8 cellular contexts compared by ENCODE assay signal in the genomic region with DNA sequence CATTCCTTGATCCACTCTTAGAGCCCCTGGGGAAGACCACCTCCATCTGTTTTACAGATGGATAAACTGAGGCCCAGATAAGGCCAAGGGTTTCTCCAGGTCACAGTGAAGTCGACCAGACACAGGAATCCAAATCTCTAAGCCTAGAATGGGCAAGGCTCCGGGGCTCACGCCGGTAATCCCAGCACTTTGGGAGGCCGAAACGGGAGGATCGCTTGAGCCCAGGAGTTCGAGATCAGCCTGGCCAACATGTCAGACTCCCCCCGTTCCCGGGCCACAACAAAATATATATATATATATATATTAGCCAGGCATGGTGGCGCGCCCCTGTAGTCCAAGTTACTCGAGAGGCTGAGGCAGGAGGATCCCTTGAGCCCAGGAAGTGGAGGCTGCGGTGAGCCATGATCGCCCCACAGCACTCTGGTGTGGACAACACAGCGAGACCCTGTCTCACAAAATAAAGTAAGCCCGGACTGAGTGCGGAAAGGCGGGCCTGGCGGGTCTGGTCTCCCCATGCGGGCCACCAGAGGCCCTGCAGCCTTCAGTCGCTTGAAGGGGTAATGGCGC. TPM values are rescaled to one million over a fixed set of nuclear protein-coding genes. Genes with fewer than 3 reads are reported as not detected.
DNase-seq lines count a peak whose midpoint lies in the region; ATAC-seq and TF ChIP-seq lines count a peak whose summit lies in the region.

No MANE protein-coding gene starts in this region.

- H3K9me3 ChIP-seq in A673 (ENCODE audit: low read depth, low read length, poor library complexity, severe bottlenecking): no peaks in the 10 kb centered on the region
- no peaks in the 10 kb centered on the region for H3K9me3 ChIP-seq in Karpas-422 (ENCODE audit: low read length)

- intact Hi-C loops in A673 (cut with micrococcal nuclease; ENCODE audit: unreplicated experiment): loop anchor here (1.0 kb wide), 1 partner anchor 35 kb away; the partner anchor contains the start of gene PIH1D1
- intact Hi-C loops in natural killer cell (cut with micrococcal nuclease): loop anchor here (1.0 to 5.0 kb wide), 3 partner anchors 10 to 391 kb away; partner anchors contain the start of genes AKT1S1, ALDH16A1, RPS11 and TBC1D17
- intact Hi-C loops in left colon (cut with DNase I, micrococcal nuclease): no loop called here

- TF ChIP-seq CTCF in A673 (conservative IDR thresholded peaks at IDR 0.05; ENCODE audit: low read depth, low read length): no peak
- no peak for TF ChIP-seq CTCF in natural killer cell (IDR thresholded peaks at IDR 0.05)

- BruUV-seq in A673 (replicated peaks; lab: Mats Ljungman, UMichigan): no TSS peak

- H2AFZ ChIP-seq in Karpas-422 (ENCODE audit: low read length): no peak overlapping the region

- POLR2A ChIA-PET in A673 (lab: Charles Lee; ENCODE audit: low non-redundant PET): no interaction called here

- H3K79me2 ChIP-seq in Karpas-422 (ENCODE audit: low read length): peaks cover 27% of the 10 kb centered on the region

- H3K4me1 Mint-ChIP-seq in natural killer cell: peaks cover 23 to 29% of the 10 kb centered on the region in 2 donors

- no peaks in the 10 kb centered on the region for H3K27me3 Mint-ChIP-seq in natural killer cell (ENCODE audit: low read depth in 2 of 2)

- H3K27ac ChIP-seq in A673 (ENCODE audit: low read depth, low read length, poor library complexity, severe bottlenecking): peak overlapping the region; percentile 97
- H3K27ac ChIP-seq in Karpas-422 (ENCODE audit: low read length): no peak overlapping the region
- peak overlapping the region; percentile 91 for H3K27ac ChIP-seq in caudate nucleus (ENCODE audit: low read depth, low read length)

- no peaks in the 10 kb centered on the region for H3K9me2 ChIP-seq in Karpas-422 (replicated peaks; ENCODE audit: insufficient read depth, low read length)

- H3K4me3 ChIP-seq in A673 (ENCODE audit: low read depth, low read length, poor library complexity, severe bottlenecking): no peak overlapping the region
- H3K4me3 ChIP-seq in Karpas-422 (ENCODE audit: low read length): peak overlapping the region; percentile 35; the same call in 1 of the 2 replicates

- ATAC-seq in natural killer cell: no peak
- ATAC-seq in left colon: no peak

- H3K36me3 ChIP-seq in A673 (ENCODE audit: insufficient read depth, low read length, poor library complexity, severe bottlenecking): peaks cover 39% of the 10 kb centered on the region
- peaks cover 36% of the 10 kb centered on the region for H3K36me3 ChIP-seq in Karpas-422 (ENCODE audit: insufficient read depth, low read length)

- no peak overlapping the region for H3K9ac ChIP-seq in Karpas-422 (ENCODE audit: low read length)

- H3K27me3 ChIP-seq in A673 (replicated peaks; ENCODE audit: insufficient read depth, low read depth, low read length, poor library complexity): no peaks in the 10 kb centered on the region
- no peaks in the 10 kb centered on the region for H3K27me3 ChIP-seq in Karpas-422 (ENCODE audit: low read length)

- peak overlapping the region; percentile 92 to 98 for H3K27ac Mint-ChIP-seq in natural killer cell

- H3K4me2 ChIP-seq in Karpas-422 (ENCODE audit: low read depth, low read length, poor library complexity, severe bottlenecking): peak overlapping the region; percentile 22

- peak overlapping the region; percentile 95 for H3K4me3 Mint-ChIP-seq in natural killer cell

- H3K4me1 ChIP-seq in A673 (ENCODE audit: insufficient read depth, low read length, poor library complexity, severe bottlenecking) (peaks cover 16% of the 10 kb centered on the region), Karpas-422 (ENCODE audit: low read length) (peaks cover 15% of the 10 kb centered on the region)

- H3K36me3 Mint-ChIP-seq in natural killer cell: no peaks in the 10 kb centered on the region

- DNase-seq in A673 (ENCODE audit: low spot score) (no peak), Karpas-422 (no peak), caudate nucleus (lab: John Stamatoyannopoulos, UW) (no peak), natural killer cell (no peak), left colon (no peak), RPMI8226 (no peak), mucosa of gallbladder (ENCODE audit: low spot score) (no peak), NCI-H446 (lab: John Stamatoyannopoulos, UW) (no peak)

- H3K9me3 Mint-ChIP-seq in natural killer cell: no peaks in the 10 kb centered on the region

- H4K20me1 ChIP-seq in Karpas-422 (ENCODE audit: insufficient read depth, low read depth, low read length): peaks cover 36% of the 10 kb centered on the region

- CTCF ChIA-PET in A673 (lab: Charles Lee): no interaction called here

RNA-seq across cellular contexts. Expression of gene RPL13A, which starts 0.6 kb away (rescaled TPM):
- total RNA-seq in A673 (2021) (2,390 and 2,393 TPM in 2 replicates), natural killer cell (1,000 to 10,000 TPM; 1,881 to 2,284 (median 2,283) TPM), left colon (1,000 to 10,000 TPM; 2,164 to 2,325 TPM), mucosa of gallbladder (2,400 TPM)
- total RNA-seq in Karpas-422 (2014; rRNA removed; shearing (Covaris generic); ENCODE audit: low replicate concordance): 6,359 and 8,659 TPM in 2 replicates

RNA-seq across cellular contexts. Expression of gene RPS11, which starts 9.4 kb away (rescaled TPM):
- 2,088 and 2,093 TPM in 2 replicates for total RNA-seq in A673 (2021)
- total RNA-seq in Karpas-422 (2014; rRNA removed; shearing (Covaris generic); ENCODE audit: low replicate concordance): 6,857 and 9,247 TPM in 2 replicates
- 1,000 to 10,000 TPM; 1,427 to 1,714 (median 1,549) TPM for total RNA-seq in natural killer cell
- total RNA-seq in left colon: 1,000 to 10,000 TPM; 1,501 to 1,657 TPM
- 1,395 TPM for total RNA-seq in mucosa of gallbladder

RNA-seq across cellular contexts. Expression of gene FLT3LG, which starts 12.8 kb away (rescaled TPM):
- total RNA-seq in A673 (2021): 6.5 and 6.9 TPM in 2 replicates
- total RNA-seq in Karpas-422 (2014; rRNA removed; shearing (Covaris generic); ENCODE audit: low replicate concordance): 18.8 and 19.3 TPM in 2 replicates
- 10 to 100 TPM; 44.7 to 65.7 (median 64.8) TPM for total RNA-seq in natural killer cell
- 1 to 10 TPM; 3.4 to 6.4 TPM for total RNA-seq in left colon
- total RNA-seq in mucosa of gallbladder: 10.2 TPM

RNA-seq across cellular contexts. Expression of gene FCGRT, which starts 25.7 kb away (rescaled TPM):
- total RNA-seq in A673 (2021): 396 and 482 TPM in 2 replicates
- total RNA-seq in Karpas-422 (2014; rRNA removed; shearing (Covaris generic); ENCODE audit: low replicate concordance): 1.8 and 3.5 TPM in 2 replicates
- total RNA-seq in natural killer cell: 10 to 100 TPM; 13.5 to 39.2 (median 19.9) TPM
- total RNA-seq in left colon: 100 to 1,000 TPM; 411 to 508 TPM
- total RNA-seq in mucosa of gallbladder: 320 TPM

RNA-seq across cellular contexts. Expression of gene ALDH16A1, which starts 33.8 kb away (rescaled TPM):
- total RNA-seq in A673 (2021) (22.6 and 23.2 TPM in 2 replicates), natural killer cell (10 to 100 TPM; 39.9 to 43.2 (median 41.4) TPM), left colon (10 to 100 TPM; 24.9 to 31.5 TPM), mucosa of gallbladder (45.3 TPM)
- total RNA-seq in Karpas-422 (2014; rRNA removed; shearing (Covaris generic); ENCODE audit: low replicate concordance): 15.9 and 83.3 TPM in 2 replicates

Comparison
In these comparisons a context has a peak if more than half of its experiments do, and no peak if none do; other contexts are left out.
1. intact Hi-C loops: an anchor here in A673 (1.0 kb wide) and natural killer cell (1.0 to 5.0 kb wide); none called in left colon.